In genomic region chr11:67805256-67806126, GRCh38 we compare ENCODE assay signal across 8 cellular contexts.
DNase-seq lines count a peak whose midpoint lies in the region; ATAC-seq and TF ChIP-seq lines count a peak whose summit lies in the region.
"Not testable (repeated sequence)": the region's sequence is repeated elsewhere in the genome, so short reads cannot be mapped to it uniquely, and the experiment has no call there.

No MANE protein-coding gene starts in this region.

- H3K4me3 ChIP-seq in GM23338 (peak overlapping the region; percentile 83), fibroblast of lung (replicated peaks in 1 of 4; ENCODE audit: control extremely low read depth in 1 of 4, insufficient read depth in 1 of 4, low read depth in 3 of 4, low read length in 4 of 4) (peak overlapping the region; percentile 61 to 75 (median 72))

- H3K27ac ChIP-seq in GM23338 (ENCODE audit: low read depth), result not testable (repeated sequence)
- H3K27ac ChIP-seq in RWPE1, result peak overlapping the region; percentile 76
- H3K27ac ChIP-seq in fibroblast of lung (ENCODE audit: insufficient read depth, low read length), result peak overlapping the region; percentile 90

- H3K4me1 Mint-ChIP-seq in GM23338 (peaks cover 32% of the 10 kb centered on the region), naive B cell (peaks cover 6 to 18% (median 7%) of the 10 kb centered on the region in 3 donors)
- peaks cover 12% of the 10 kb centered on the region for H3K4me1 Mint-ChIP-seq in activated T-helper 2 cell treated with anti-CD3 and anti-CD28 coated beads, Interferon-gamma antibody, Interleukin-2, Interleukin-4, amounts not matched to agents 10 μg/mL and 5 μg/mL and 100 μg/mL, durations not matched to agents 14 hours and 24 hours and 36 hours (ENCODE audit: low read depth)

- H3K27ac Mint-ChIP-seq in GM23338 (peak overlapping the region; percentile 99), naive B cell (peak overlapping the region; percentile 95 to 99 (median 98))
- peak overlapping the region; percentile 95 for H3K27ac Mint-ChIP-seq in activated T-helper 2 cell treated with anti-CD3 and anti-CD28 coated beads, Interferon-gamma antibody, Interleukin-2, Interleukin-4, amounts not matched to agents 10 μg/mL and 5 μg/mL and 100 μg/mL, durations not matched to agents 14 hours and 24 hours and 36 hours

- not testable (repeated sequence) for TF ChIP-seq CTCF in GM23338 (conservative IDR thresholded peaks at IDR 0.05; ENCODE audit: low read depth in 2 of 2); RWPE1 (conservative IDR thresholded peaks at IDR 0.05; ENCODE audit: low read depth); fibroblast of lung (conservative IDR thresholded peaks at IDR 0.05 in 1 of 2, IDR thresholded peaks at IDR 0.05 in 1 of 2; ENCODE audit: low read depth in 1 of 2, low read length in 2 of 2)

- H3K4me1 ChIP-seq in GM23338 (ENCODE audit: insufficient read depth), result peaks cover 13% of the 10 kb centered on the region
- not testable (repeated sequence) for H3K4me1 ChIP-seq in fibroblast of lung (ENCODE audit: control insufficient read depth, extremely low read depth, insufficient read depth, low read length)

- peak overlapping the region; percentile 88 for H3K9ac ChIP-seq in fibroblast of lung (ENCODE audit: insufficient read depth, low read length)

- POLR2A ChIA-PET in RWPE1 (lab: Yijun Ruan, JAX; ENCODE audit: low non-redundant PET), result not testable (repeated sequence)

- ATAC-seq in GM23338 (peak; percentile 97), naive B cell (ENCODE audit: low read depth in 2 of 2) (peak; percentile 94 to 96)

- not testable (repeated sequence) for H3K27me3 Mint-ChIP-seq in GM23338 (ENCODE audit: insufficient read depth, low read depth, poor library complexity); naive B cell
- H3K27me3 Mint-ChIP-seq in activated T-helper 2 cell treated with anti-CD3 and anti-CD28 coated beads, Interferon-gamma antibody, Interleukin-2, Interleukin-4, amounts not matched to agents 10 μg/mL and 5 μg/mL and 100 μg/mL, durations not matched to agents 14 hours and 24 hours and 36 hours (ENCODE audit: low read depth), result peaks cover 20% of the 10 kb centered on the region

- not testable (repeated sequence) for H2AFZ ChIP-seq in GM23338
- H2AFZ ChIP-seq in fibroblast of lung (ENCODE audit: low read length), result peak overlapping the region; percentile 13

- not testable (repeated sequence) for H3K9me3 ChIP-seq in fibroblast of lung (ENCODE audit: control insufficient read depth, insufficient read depth, low read depth, low read length)

- not testable (repeated sequence) for H3K36me3 ChIP-seq in GM23338 (ENCODE audit: insufficient read depth); fibroblast of lung (ENCODE audit: control insufficient read depth, insufficient read depth, low read length)

- CTCF ChIA-PET in RWPE1 (lab: Yijun Ruan, JAX), result not testable (repeated sequence)

- intact Hi-C loops in activated T-helper 2 cell treated with anti-CD3 and anti-CD28 coated beads, Interferon-gamma antibody, Interleukin-2, Interleukin-4, amounts not matched to agents 10 μg/mL and 5 μg/mL and 100 μg/mL, durations not matched to agents 14 hours and 24 hours and 36 hours (cut with micrococcal nuclease), result loop anchor here (2.0 to 5.0 kb wide), 2 partner anchors 175 to 383 kb away; no protein-coding TSS in a partner anchor

- H3K4me3 Mint-ChIP-seq in GM23338, result peak overlapping the region; percentile 89
- peak overlapping the region; percentile 84 for H3K4me3 Mint-ChIP-seq in activated T-helper 2 cell treated with anti-CD3 and anti-CD28 coated beads, Interferon-gamma antibody, Interleukin-2, Interleukin-4, amounts not matched to agents 10 μg/mL and 5 μg/mL and 100 μg/mL, durations not matched to agents 14 hours and 24 hours and 36 hours (ENCODE audit: low read depth)
- H3K4me3 Mint-ChIP-seq in naive B cell, result peak overlapping the region; percentile 85 to 99 (median 94)

- H3K9me2 ChIP-seq in GM23338 (ENCODE audit: insufficient read depth), result not testable (repeated sequence)

- H3K27me3 ChIP-seq in GM23338 (ENCODE audit: insufficient read depth); fibroblast of lung (ENCODE audit: control insufficient read depth, insufficient read depth, low read length): not testable (repeated sequence)

- not testable (repeated sequence) for H3F3A ChIP-seq in GM23338 (replicated peaks; ENCODE audit: low read depth)

- not testable (repeated sequence) for H3K36me3 Mint-ChIP-seq in GM23338 (ENCODE audit: low read depth); activated T-helper 2 cell treated with anti-CD3 and anti-CD28 coated beads, Interferon-gamma antibody, Interleukin-2, Interleukin-4, amounts not matched to agents 10 μg/mL and 5 μg/mL and 100 μg/mL, durations not matched to agents 14 hours and 24 hours and 36 hours (ENCODE audit: low read depth); naive B cell

- H4K20me1 ChIP-seq in GM23338 (replicated peaks; ENCODE audit: insufficient read depth); fibroblast of lung (ENCODE audit: control insufficient read depth, extremely low read depth, insufficient read depth, low read length): not testable (repeated sequence)

- DNase-seq in DMS153 treated with DMSO at 0.1 percent for 48 hours (lab: John Stamatoyannopoulos, UW; ENCODE audit: unreplicated experiment) (peak; percentile 91), GM23338 (ENCODE audit: low spot score) (peak; percentile 95), M059J (ENCODE audit: low read depth) (peak; percentile 93), RWPE1 (ENCODE audit: low spot score) (peak; percentile 84), fibroblast of lung (ENCODE audit: low read depth in 2 of 2) (peak; percentile 95 to 99), naive B cell (peak; percentile 100)
- peak; percentile 98 for DNase-seq in activated T-helper 2 cell treated with anti-CD3 and anti-CD28 coated beads, Interferon-gamma antibody, Interleukin-2, Interleukin-4, amounts not matched to agents 10 μg/mL and 5 μg/mL and 100 μg/mL, durations not matched to agents 14 hours and 24 hours and 36 hours (ENCODE audit: low spot score)
- peak; percentile 93 to 98 for DNase-seq in stimulated activated CD8-positive, alpha-beta memory T cell treated with anti-CD3 and anti-CD28 coated beads, Interleukin-7, amount 100 ng/mL, for 4 hours (ENCODE audit: low read depth in 2 of 2)

- not testable (repeated sequence) for H3K79me2 ChIP-seq in GM23338 (replicated peaks; ENCODE audit: insufficient read depth); fibroblast of lung (ENCODE audit: control insufficient read depth, insufficient read depth, low read length)

- not testable (repeated sequence) for H3K9me3 Mint-ChIP-seq in GM23338; activated T-helper 2 cell treated with anti-CD3 and anti-CD28 coated beads, Interferon-gamma antibody, Interleukin-2, Interleukin-4, amounts not matched to agents 10 μg/mL and 5 μg/mL and 100 μg/mL, durations not matched to agents 14 hours and 24 hours and 36 hours; naive B cell

- peak overlapping the region; percentile 83 for H3K4me2 ChIP-seq in GM23338
- H3K4me2 ChIP-seq in fibroblast of lung (ENCODE audit: extremely low read depth, insufficient read depth, low read length), result peak overlapping the region; percentile 68

TF ChIP-seq in GM23338, 12 proteins besides CTCF, POLR2A, EP300 and RAD21:
- peak; percentile 69 for TF ChIP-seq POLR2AphosphoS5 (IDR thresholded peaks at IDR 0.05; ENCODE audit: low read depth)
